7 cellular contexts compared by ENCODE assay signal in the genomic region with DNA sequence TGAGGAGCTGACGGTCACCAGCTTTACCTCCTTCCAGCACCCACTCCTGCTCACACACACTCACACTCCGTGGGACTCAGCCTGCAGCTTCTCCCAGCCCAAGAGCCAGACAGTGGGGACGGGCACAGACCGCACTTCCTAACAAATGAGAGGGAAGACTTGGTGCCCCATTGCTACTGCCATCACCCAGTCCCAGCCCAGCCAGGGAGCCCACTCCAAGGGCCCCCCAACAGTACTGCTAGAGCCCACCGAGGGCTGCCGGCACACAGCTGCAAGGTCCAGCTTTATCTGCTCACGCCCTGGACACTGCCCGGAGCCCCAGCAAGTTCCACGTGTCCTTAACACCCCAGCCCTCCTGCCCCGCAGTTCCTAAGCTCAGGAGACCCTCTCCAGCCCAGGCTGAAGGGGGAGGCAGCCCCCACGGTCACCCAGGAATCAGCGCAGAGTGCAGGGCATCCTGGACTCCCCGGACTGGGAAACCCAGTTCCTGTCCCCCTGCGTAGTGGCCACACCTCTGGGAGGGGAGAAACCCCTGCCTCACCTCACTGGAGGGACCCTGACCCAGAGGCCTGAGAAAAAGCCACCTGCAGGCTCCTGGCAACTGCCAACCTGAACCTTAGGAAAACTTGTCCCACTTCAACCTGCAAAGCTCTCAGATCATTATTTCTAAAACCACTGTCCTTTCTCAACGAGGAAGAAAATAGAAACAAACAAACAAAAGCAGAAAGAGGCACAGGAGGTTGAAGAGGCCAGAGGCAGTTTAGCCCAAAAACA. TPM values are rescaled to one million over a fixed set of nuclear protein-coding genes. Genes with fewer than 3 reads are reported as not detected.
DNase-seq lines count a peak whose midpoint lies in the region; ATAC-seq and TF ChIP-seq lines count a peak whose summit lies in the region.
"Not testable (repeated sequence)": the region's sequence is repeated elsewhere in the genome, so short reads cannot be mapped to it uniquely, and the experiment has no call there.

No MANE protein-coding gene starts in this region.

- peak overlapping the region; percentile 87 for H3K27ac Mint-ChIP-seq in activated CD8-positive, alpha-beta memory T cell treated with anti-CD3 and anti-CD28 coated beads, Interleukin-2, amount 10 ng/mL, durations not matched to agents 7 days and 5 days

- H3K4me1 ChIP-seq in OCI-LY1 (ENCODE audit: insufficient read depth, low read length, severe bottlenecking), result peaks cover 17% of the 10 kb centered on the region
- H3K4me1 ChIP-seq in cardiac muscle cell (ENCODE audit: low read depth); mucosa of rectum (ENCODE audit: control insufficient read depth in 2 of 2, insufficient read depth in 2 of 2, low read length in 2 of 2): not testable (repeated sequence)

- not testable (repeated sequence) for H3K9me3 Mint-ChIP-seq in activated CD8-positive, alpha-beta memory T cell treated with anti-CD3 and anti-CD28 coated beads, Interleukin-2, amount 10 ng/mL, durations not matched to agents 7 days and 5 days (ENCODE audit: low read depth)

- not testable (repeated sequence) for H3K9me2 ChIP-seq in OCI-LY1 (ENCODE audit: low read depth, low read length)

- not testable (repeated sequence) for H3K9me3 ChIP-seq in OCI-LY1 (ENCODE audit: low read length); cardiac muscle cell (ENCODE audit: low read depth); mucosa of rectum (ENCODE audit: control insufficient read depth in 2 of 2, low read length in 2 of 2)

- peak overlapping the region; percentile 10 for H3K27ac ChIP-seq in OCI-LY1 (ENCODE audit: low read depth, low read length, poor library complexity, severe bottlenecking)
- not testable (repeated sequence) for H3K27ac ChIP-seq in cardiac muscle cell; mucosa of rectum (ENCODE audit: low read depth in 2 of 2, low read length in 2 of 2)

- peak overlapping the region; percentile 91 for H3K4me2 ChIP-seq in OCI-LY1 (ENCODE audit: low read length)

- H3K9ac ChIP-seq in OCI-LY1 (ENCODE audit: low read length) (peak overlapping the region; percentile 91), mucosa of rectum (ENCODE audit: low read depth in 1 of 2, low read length in 2 of 2) (peak overlapping the region in 1 of 2 donors; percentile 56)

- H3F3A ChIP-seq in OCI-LY1 (ENCODE audit: insufficient read depth, low read length), result not testable (repeated sequence)

- peak overlapping the region; percentile 86 for H3K4me3 ChIP-seq in GM12864 (ENCODE audit: low read depth, low read length)
- H3K4me3 ChIP-seq in OCI-LY1 (ENCODE audit: low read depth, low read length, poor library complexity, severe bottlenecking), result peak overlapping the region; percentile 93
- H3K4me3 ChIP-seq in cardiac fibroblast (replicated peaks in 1 of 2; ENCODE audit: low read depth in 2 of 2, low read length in 2 of 2), result peak overlapping the region; percentile 68 to 70
- H3K4me3 ChIP-seq in cardiac muscle cell, result peak overlapping the region; percentile 89
- peak overlapping the region; percentile 63 to 72 for H3K4me3 ChIP-seq in mucosa of rectum (ENCODE audit: low read length in 2 of 2)
- peak overlapping the region; percentile 74 for H3K4me3 ChIP-seq in skeletal muscle cell (ENCODE audit: low read depth, low read length)

- H3K36me3 Mint-ChIP-seq in activated CD8-positive, alpha-beta memory T cell treated with anti-CD3 and anti-CD28 coated beads, Interleukin-2, amount 10 ng/mL, durations not matched to agents 7 days and 5 days, result not testable (repeated sequence)

- TF ChIP-seq CTCF in GM12864 (IDR thresholded peaks at IDR 0.05; ENCODE audit: low read depth, low read length, missing control alignments); OCI-LY1 (IDR thresholded peaks at IDR 0.05; ENCODE audit: low read length); cardiac fibroblast (IDR thresholded peaks at IDR 0.05; ENCODE audit: low read depth, low read length); cardiac muscle cell (IDR thresholded peaks at IDR 0.05; ENCODE audit: low read depth, low read length): not testable (repeated sequence)

- H2AFZ ChIP-seq in OCI-LY1 (ENCODE audit: low read length), result not testable (repeated sequence)

- H3K4me1 Mint-ChIP-seq in activated CD8-positive, alpha-beta memory T cell treated with anti-CD3 and anti-CD28 coated beads, Interleukin-2, amount 10 ng/mL, durations not matched to agents 7 days and 5 days, result peaks cover 54% of the 10 kb centered on the region

- ATAC-seq in activated CD8-positive, alpha-beta memory T cell treated with anti-CD3 and anti-CD28 coated beads, Interleukin-2, amount 10 ng/mL, durations not matched to agents 7 days and 5 days, result not testable (repeated sequence)

- not testable (repeated sequence) for H3K27me3 ChIP-seq in OCI-LY1 (ENCODE audit: insufficient read depth, low read length); cardiac muscle cell
- peaks cover 8 to 10% of the 10 kb centered on the region in 2 donors for H3K27me3 ChIP-seq in mucosa of rectum (ENCODE audit: control insufficient read depth in 2 of 2, insufficient read depth in 2 of 2, low read length in 2 of 2)

- not testable (repeated sequence) for DNase-seq in GM12864 (ENCODE audit: low read depth); activated CD8-positive, alpha-beta memory T cell treated with anti-CD3 and anti-CD28 coated beads, Interleukin-2, amount 10 ng/mL, durations not matched to agents 7 days and 5 days; cardiac fibroblast (ENCODE audit: low read depth in 2 of 2); cardiac muscle cell (ENCODE audit: low read depth in 1 of 2, low spot score in 1 of 2); skeletal muscle cell (ENCODE audit: low read depth)

- peaks cover 22% of the 10 kb centered on the region for H3K79me2 ChIP-seq in OCI-LY1 (ENCODE audit: insufficient read depth, low read length)

- H3K4me3 Mint-ChIP-seq in activated CD8-positive, alpha-beta memory T cell treated with anti-CD3 and anti-CD28 coated beads, Interleukin-2, amount 10 ng/mL, durations not matched to agents 7 days and 5 days, result peak overlapping the region; percentile 92

- not testable (repeated sequence) for H3K36me3 ChIP-seq in OCI-LY1 (ENCODE audit: insufficient read depth, low read length); cardiac muscle cell; mucosa of rectum (ENCODE audit: control insufficient read depth in 2 of 2, insufficient read depth in 2 of 2, low read length in 2 of 2)

- CTCF ChIA-PET in activated CD8-positive, alpha-beta memory T cell treated with anti-CD3 and anti-CD28 coated beads, Interleukin-2, amount 10 ng/mL, durations not matched to agents 7 days and 5 days (lab: Charles Lee), result interaction anchor here (1.2 to 2.6 kb wide), 2 partner anchors 67 to 215 kb away, joined by 3 to 9 read pairs; partner anchors contain the start of gene LPCAT4

- H4K20me1 ChIP-seq in OCI-LY1 (ENCODE audit: insufficient read depth, low read length), result not testable (repeated sequence)

- not testable (repeated sequence) for H3K27me3 Mint-ChIP-seq in activated CD8-positive, alpha-beta memory T cell treated with anti-CD3 and anti-CD28 coated beads, Interleukin-2, amount 10 ng/mL, durations not matched to agents 7 days and 5 days

RNA-seq across cellular contexts. Expression of gene GOLGA8B, which starts 1.6 kb away (rescaled TPM):
- 100 to 1,000 TPM; 278 to 372 TPM for total RNA-seq in activated CD8-positive, alpha-beta memory T cell treated with anti-CD3 and anti-CD28 coated beads, Interleukin-2, amount 10 ng/mL, durations not matched to agents 7 days and 5 days
- 82.3 and 139 TPM in 2 replicates for total RNA-seq in cardiac muscle cell
- 84.1 and 86.8 TPM in 2 replicates for polyA plus RNA-seq in cardiac muscle cell
